Comparison of ENCODE assay signal across 19 cellular contexts in the genomic region with DNA sequence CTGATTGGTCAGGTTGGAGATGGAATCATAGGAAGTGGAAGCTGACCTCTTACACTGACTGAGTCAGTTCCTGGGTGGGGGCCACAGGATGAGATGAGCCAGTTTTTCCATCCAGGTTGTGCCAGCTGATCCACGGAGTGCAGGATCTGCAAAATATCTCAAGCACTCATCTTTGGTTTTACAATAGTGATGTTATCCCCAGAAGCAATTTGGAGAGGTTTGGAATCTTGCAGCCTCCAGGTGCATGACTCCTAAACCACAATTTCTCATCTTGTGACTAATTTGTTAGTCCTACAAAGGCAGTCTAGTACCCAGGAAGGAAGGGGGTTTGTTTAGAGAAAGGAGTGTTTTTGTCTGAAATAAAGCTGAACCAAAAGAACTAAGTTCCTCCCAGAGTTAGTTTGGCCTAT.
DNase-seq lines count a peak whose midpoint lies in the region; TF ChIP-seq lines count a peak whose summit lies in the region.
"Had no signal": no experiment of that assay in that cellular context is flagged by ENCODE, and none has a peak within 500 bp of the region (broad histone marks: within the 10 kb centered on the region; RNA-seq: fewer than 3 reads in every experiment).

No MANE protein-coding gene starts in this region.

- no peaks in the 10 kb centered on the region for H3K9me3 ChIP-seq in adipocyte (ENCODE audit: control insufficient read depth, low read length)
- no peaks in the 10 kb centered on the region for H3K9me3 ChIP-seq in WERI-Rb-1 (ENCODE audit: severe bottlenecking)
- H3K9me3 ChIP-seq: BE2C, vagina had no signal

- H3K36me3 ChIP-seq in adipocyte (ENCODE audit: control insufficient read depth, insufficient read depth, low read length, severe bottlenecking) (no peaks in the 10 kb centered on the region), WERI-Rb-1 (no peaks in the 10 kb centered on the region)
- H3K36me3 ChIP-seq: BE2C, vagina had no signal

- H3K36me3 Mint-ChIP-seq in type B pancreatic cell = no peaks in the 10 kb centered on the region

- H3K4me3 ChIP-seq in adipocyte (ENCODE audit: low read length) (no peak overlapping the region), WERI-Rb-1 (ENCODE audit: low read depth, low read length) (no peak overlapping the region)
- H3K4me3 ChIP-seq: K562, vagina had no signal

- H3K27me3 ChIP-seq in adipocyte (replicated peaks; ENCODE audit: control insufficient read depth, insufficient read depth, low read length) (no peaks in the 10 kb centered on the region), WERI-Rb-1 (ENCODE audit: insufficient read depth, low read depth, severe bottlenecking) (no peaks in the 10 kb centered on the region)
- H3K27me3 ChIP-seq: BE2C, vagina had no signal

- no peak overlapping the region for H3K4me3 Mint-ChIP-seq in type B pancreatic cell

- no peak overlapping the region for H3K27ac ChIP-seq in WERI-Rb-1
- H3K27ac ChIP-seq: vagina had no signal

- H3K27me3 Mint-ChIP-seq in type B pancreatic cell = no peaks in the 10 kb centered on the region

- TF ChIP-seq CTCF in WERI-Rb-1 (IDR thresholded peaks at IDR 0.05; ENCODE audit: low read depth, low read length) (no peak), type B pancreatic cell (conservative IDR thresholded peaks at IDR 0.05) (no peak)

- no peak overlapping the region for H3K9ac ChIP-seq in adipocyte (ENCODE audit: low read length)

- no peaks in the 10 kb centered on the region for H3K4me1 Mint-ChIP-seq in type B pancreatic cell (ENCODE audit: unreplicated experiment)

- H3K9me3 Mint-ChIP-seq in type B pancreatic cell = no peaks in the 10 kb centered on the region

- peaks cover 4% of the 10 kb centered on the region for H3K4me1 ChIP-seq in adipocyte (ENCODE audit: control insufficient read depth, insufficient read depth, low read length)
- H3K4me1 ChIP-seq: BE2C, vagina had no signal

- DNase-seq in Daoy (ENCODE audit: low read depth) = peak; percentile 63
- peak; percentile 94 for DNase-seq in M059J (ENCODE audit: low read depth)
- DNase-seq in adipocyte (ENCODE audit: low read depth) = peak; percentile 15
- DNase-seq in iris pigment epithelial cell (ENCODE audit: low read depth) = peak; percentile 75
- DNase-seq in ecto neural progenitor cell (ENCODE audit: low spot score) = no peak
- no peak for DNase-seq in NCI-H2171 treated with DMSO at 0.1 percent for 48 hours (lab: John Stamatoyannopoulos, UW)
- no peak for DNase-seq in WERI-Rb-1
- DNase-seq in type B pancreatic cell (ENCODE audit: extremely low spot score, unreplicated experiment) = no peak
- DNase-seq: activated gamma-delta T cell treated with Interleukin-2 at 50 U/mL for 16 hours; BE2C; DMS79 treated with DMSO at 0.1 percent for 48 hours; H7; head of caudate nucleus; NCI-H1417 treated with DMSO at 0.1 percent for 48 hours; NCI-H510A treated with DMSO at 0.1 percent for 48 hours; stimulated activated naive CD8-positive, alpha-beta T cell treated with anti-CD3 and anti-CD28 coated beads, Interleukin-15, Interleukin-2, amounts not matched to agents 100 U/mL and 50 U/mL, for 24 hours; T-helper 1 cell had no signal

- no peak overlapping the region for H3K27ac Mint-ChIP-seq in type B pancreatic cell

Comparison
In these comparisons a context has a peak if more than half of its experiments do, and no peak if none do; other contexts are left out.
1. DNase-seq: peak in Daoy (single experiment), M059J (single experiment), adipocyte (single experiment) and iris pigment epithelial cell (single experiment); none in ecto neural progenitor cell (single experiment), NCI-H2171 treated with DMSO at 0.1 percent for 48 hours (single experiment), WERI-Rb-1 (single experiment) and type B pancreatic cell (single experiment).